ENCODE assay signal across 14 cellular contexts in genomic region chr16:11580451-11581086, GRCh38. TPM values are rescaled to one million over a fixed set of nuclear protein-coding genes. Genes with fewer than 3 reads are reported as not detected.
DNase-seq lines count a peak whose midpoint lies in the region; ATAC-seq and TF ChIP-seq lines count a peak whose summit lies in the region.
"Had no signal": no experiment of that assay in that cellular context is flagged by ENCODE, and none has a peak within 500 bp of the region (broad histone marks: within the 10 kb centered on the region; RNA-seq: fewer than 3 reads in every experiment).

No MANE protein-coding gene starts in this region.

- intact Hi-C loops in activated B cell treated with CpG ODN at 0.5 μM for 24 hours (cut with micrococcal nuclease) (loop anchor here (10.0 kb wide), 1 partner anchor 706 kb away; the partner anchor contains the start of gene CIITA), stomach (cut with DNase I; ENCODE audit: low total_unique reads) (no loop called here), mammary epithelial cell (cut with micrococcal nuclease) (loop anchor here (10.0 kb wide), 1 partner anchor 134 kb away; no protein-coding TSS in a partner anchor)

- BruUV-seq in mammary epithelial cell (replicated peaks; lab: Mats Ljungman, UMichigan), result no TSS peak

- CTCF ChIA-PET in activated naive CD4-positive, alpha-beta T cell treated with anti-CD3 and anti-CD28 coated beads, Interleukin-2, amount 10 ng/mL, durations not matched to agents 7 days and 5 days (lab: Charles Lee), result no interaction called here
- CTCF ChIA-PET in activated B cell treated with CpG ODN at 0.5 μM for 24 hours (lab: Charles Lee), result no interaction called here
- CTCF ChIA-PET in mammary epithelial cell (lab: Charles Lee; ENCODE audit: low non-redundant PET), result no interaction called here

- H3K27me3 Mint-ChIP-seq in activated naive CD4-positive, alpha-beta T cell treated with anti-CD3 and anti-CD28 coated beads, Interleukin-2, amount 10 ng/mL, durations not matched to agents 7 days and 5 days, result no peaks in the 10 kb centered on the region
- H3K27me3 Mint-ChIP-seq in activated B cell treated with CpG ODN at 0.5 μM for 24 hours, result no peaks in the 10 kb centered on the region
- H3K27me3 Mint-ChIP-seq in immature natural killer cell (ENCODE audit: low read depth in 3 of 3), result peaks cover 16 to 29% (median 21%) of the 10 kb centered on the region in 3 donors

- H3K9me3 Mint-ChIP-seq in activated naive CD4-positive, alpha-beta T cell treated with anti-CD3 and anti-CD28 coated beads, Interleukin-2, amount 10 ng/mL, durations not matched to agents 7 days and 5 days, result no peaks in the 10 kb centered on the region
- H3K9me3 Mint-ChIP-seq in activated B cell treated with CpG ODN at 0.5 μM for 24 hours (no peaks in the 10 kb centered on the region), immature natural killer cell (no peaks in the 10 kb centered on the region)

- H3K4me1 ChIP-seq in stomach (peaks cover 59 to 98% (median 80%) of the 10 kb centered on the region in 4 donors), mammary epithelial cell (ENCODE audit: insufficient read depth, low read length) (peaks cover 28% of the 10 kb centered on the region)

- no peak for TF ChIP-seq EP300 in stomach (IDR thresholded peaks at IDR 0.05)

- H3K27ac Mint-ChIP-seq in activated naive CD4-positive, alpha-beta T cell treated with anti-CD3 and anti-CD28 coated beads, Interleukin-2, amount 10 ng/mL, durations not matched to agents 7 days and 5 days, result peak overlapping the region; percentile 47
- H3K27ac Mint-ChIP-seq in activated B cell treated with CpG ODN at 0.5 μM for 24 hours (peak overlapping the region; percentile 30), immature natural killer cell (peak overlapping the region; percentile 85 to 99 (median 94))
- H3K27ac Mint-ChIP-seq: nephron progenitor cell had no signal

- H3K9ac ChIP-seq in mammary epithelial cell (ENCODE audit: insufficient read depth, low read length), result no peak overlapping the region

- H3K4me1 Mint-ChIP-seq in activated naive CD4-positive, alpha-beta T cell treated with anti-CD3 and anti-CD28 coated beads, Interleukin-2, amount 10 ng/mL, durations not matched to agents 7 days and 5 days, result peaks cover 79% of the 10 kb centered on the region
- H3K4me1 Mint-ChIP-seq in activated B cell treated with CpG ODN at 0.5 μM for 24 hours (peaks cover 91% of the 10 kb centered on the region), immature natural killer cell (peaks cover 89 to 92% of the 10 kb centered on the region in 2 donors)

- peaks cover 2% of the 10 kb centered on the region for H4K20me1 ChIP-seq in mammary epithelial cell (ENCODE audit: insufficient read depth, low read length)

- H3K27ac ChIP-seq in stomach, result peak overlapping the region in 3 of 5 donors; percentile 6 to 99 (median 6)
- H3K27ac ChIP-seq in mammary epithelial cell (ENCODE audit: insufficient read depth, low read depth, low read length), result no peak overlapping the region
- H3K27ac ChIP-seq: psoas muscle had no signal

- POLR2A ChIA-PET in activated B cell treated with CpG ODN at 0.5 μM for 24 hours (lab: Charles Lee), result no interaction called here

- H3K9me3 ChIP-seq in stomach, result no peaks in the 10 kb centered on the region
- no peaks in the 10 kb centered on the region for H3K9me3 ChIP-seq in mammary epithelial cell (replicated peaks; ENCODE audit: insufficient read depth, low read length)
- H3K9me3 ChIP-seq: psoas muscle had no signal

- no peak overlapping the region for H3K4me2 ChIP-seq in mammary epithelial cell (ENCODE audit: insufficient read depth, low read depth, low read length)

- dilution Hi-C loops in mammary epithelial cell (cut with HindIII; ENCODE audit: low sequenced_read_pairs), result no loop called here

- H3K27me3 ChIP-seq in stomach, result no peaks in the 10 kb centered on the region
- no peaks in the 10 kb centered on the region for H3K27me3 ChIP-seq in mammary epithelial cell (ENCODE audit: insufficient read depth, low read length)

- H3K36me3 ChIP-seq in stomach (no peaks in the 10 kb centered on the region), mammary epithelial cell (ENCODE audit: insufficient read depth, low read length) (peaks cover 6% of the 10 kb centered on the region)

- no peak for DNase-seq in activated naive CD4-positive, alpha-beta T cell treated with anti-CD3 and anti-CD28 coated beads, Interleukin-2, amount 10 ng/mL, durations not matched to agents 7 days and 5 days
- no peak for DNase-seq in activated naive CD4-positive, alpha-beta T cell (lab: John Stamatoyannopoulos, UW)
- DNase-seq in activated B cell treated with CpG ODN at 0.5 μM for 24 hours (no peak), immature natural killer cell (no peak), stomach (no peak), mammary epithelial cell (no peak), LoVo (ENCODE audit: low spot score) (no peak), NCI-H1436 treated with DMSO at 0.1 percent for 48 hours (lab: John Stamatoyannopoulos, UW) (no peak)
- DNase-seq: anterior cingulate cortex; Kasumi-1; nephron progenitor cell; stimulated activated CD4-positive, alpha-beta T cell treated with anti-CD3 and anti-CD28 coated beads, Interleukin-12 subunit alpha, Interleukin-12 subunit beta, amount 100 ng/mL, for 4 hours; T-helper 1 cell had no signal

- 85 to 95% (median 91%) methylated on average over 12 of the region's 12 CpGs for WGBS in stomach, 5 donors
- 97% methylated on average over 12 of the region's 12 CpGs for WGBS in mammary epithelial cell (ENCODE audit: low coverage, missing lambda C conversion rate)

- TF ChIP-seq CTCF in activated B cell treated with CpG ODN at 0.5 μM for 24 hours (IDR thresholded peaks at IDR 0.05), result no peak
- no peak for TF ChIP-seq CTCF in stomach (IDR thresholded peaks at IDR 0.05)
- no peak for TF ChIP-seq CTCF in mammary epithelial cell (conservative IDR thresholded peaks at IDR 0.05 in 1 of 2, IDR thresholded peaks at IDR 0.05 in 1 of 2; ENCODE audit: extremely low read depth in 1 of 2, insufficient read depth in 1 of 2, low read depth in 1 of 2, low read length in 2 of 2)

- ATAC-seq in activated B cell treated with CpG ODN at 0.5 μM for 24 hours (ENCODE audit: low read depth), result no peak
- ATAC-seq: psoas muscle had no signal

- H3K4me3 Mint-ChIP-seq in activated naive CD4-positive, alpha-beta T cell treated with anti-CD3 and anti-CD28 coated beads, Interleukin-2, amount 10 ng/mL, durations not matched to agents 7 days and 5 days, result no peak overlapping the region
- H3K4me3 Mint-ChIP-seq in activated B cell treated with CpG ODN at 0.5 μM for 24 hours (no peak overlapping the region), immature natural killer cell (peak overlapping the region; percentile 75 to 100 (median 97))
- H3K4me3 Mint-ChIP-seq: nephron progenitor cell had no signal

- TF ChIP-seq POLR2A in stomach (IDR thresholded peaks at IDR 0.05), result no peak

- H2AFZ ChIP-seq in mammary epithelial cell (ENCODE audit: low read depth, low read length), result no peak overlapping the region

- peaks cover 98% of the 10 kb centered on the region for H3K79me2 ChIP-seq in mammary epithelial cell (ENCODE audit: insufficient read depth, low read length)

- H3K36me3 Mint-ChIP-seq in activated naive CD4-positive, alpha-beta T cell treated with anti-CD3 and anti-CD28 coated beads, Interleukin-2, amount 10 ng/mL, durations not matched to agents 7 days and 5 days, result peaks cover 62% of the 10 kb centered on the region
- H3K36me3 Mint-ChIP-seq in activated B cell treated with CpG ODN at 0.5 μM for 24 hours (ENCODE audit: low read depth) (peaks cover 28% of the 10 kb centered on the region), immature natural killer cell (peaks cover 3 to 14% (median 6%) of the 10 kb centered on the region in 3 donors)

- no peak overlapping the region for H3K4me3 ChIP-seq in stomach
- H3K4me3 ChIP-seq in mammary epithelial cell (replicated peaks in 1 of 3; ENCODE audit: insufficient read depth in 1 of 3, low read depth in 2 of 3, low read length in 3 of 3), result no peak overlapping the region
- H3K4me3 ChIP-seq: psoas muscle had no signal

- in situ Hi-C loops in mammary epithelial cell (cut with MboI; ENCODE audit: low sequenced_read_pairs in 2 of 2), result loop anchor here in 1 of 2 donors (10.0 kb wide), 1 partner anchor 64 kb away; no protein-coding TSS in a partner anchor

RNA-seq across cellular contexts. Expression of gene LITAF, which starts 6.2 kb away (rescaled TPM):
- total RNA-seq in activated B cell treated with CpG ODN at 0.5 μM for 24 hours, result 124 and 126 TPM in 2 replicates
- 1,000 to 10,000 TPM; 1,031 to 1,827 (median 1,086) TPM for polyA plus RNA-seq in immature natural killer cell
- 100 to 1,000 TPM in 1 of 5 donors, 10 to 100 TPM in 3, 1 to 10 TPM in 1; 9.8 to 211 (median 46.6) TPM for total RNA-seq in stomach
- 100 to 1,000 TPM in 2 of 3 donors, 10 to 100 TPM in 1; 43.7 to 124 (median 118) TPM for polyA plus RNA-seq in stomach
- 100 to 1,000 TPM; 128 to 197 TPM for total RNA-seq in mammary epithelial cell
- 180 TPM for polyA plus RNA-seq in mammary epithelial cell
- 276 TPM for polyA minus RNA-seq in mammary epithelial cell

Comparison
In these comparisons a context has a peak if more than half of its experiments do, and no peak if none do; other contexts are left out.
1. H3K27ac Mint-ChIP-seq: peak in every context shown above with its lines; median percentile 94 in immature natural killer cell; 47 in activated naive CD4-positive, alpha-beta T cell treated with anti-CD3 and anti-CD28 coated beads, Interleukin-2, amount 10 ng/mL, durations not matched to agents 7 days and 5 days; 30 in activated B cell treated with CpG ODN at 0.5 μM for 24 hours.
2. H3K4me3 Mint-ChIP-seq: peak in immature natural killer cell (5 of 5); none in activated naive CD4-positive, alpha-beta T cell treated with anti-CD3 and anti-CD28 coated beads, Interleukin-2, amount 10 ng/mL, durations not matched to agents 7 days and 5 days (single experiment) and activated B cell treated with CpG ODN at 0.5 μM for 24 hours (single experiment).